9 cellular contexts compared by ENCODE assay signal in genomic region chr4:37675587-37676290, GRCh38. TPM values are rescaled to one million over a fixed set of nuclear protein-coding genes. Genes with fewer than 3 reads are reported as not detected.
A peak's percentile ranks its signal among the peaks of the same experiment; 100 is the strongest.
DNase-seq lines count a peak whose midpoint lies in the region; ATAC-seq and TF ChIP-seq lines count a peak whose summit lies in the region.
"Had no signal": no experiment of that assay in that cellular context is flagged by ENCODE, and none has a peak within 500 bp of the region (broad histone marks: within the 10 kb centered on the region; RNA-seq: fewer than 3 reads in every experiment).

No MANE protein-coding gene starts in this region.

- H3K36me3 ChIP-seq in osteoblast (ENCODE audit: insufficient read depth, low read length) = no peaks in the 10 kb centered on the region

- DNase-seq in LoVo (ENCODE audit: low spot score) (peak; percentile 7), kidney tubule cell (ENCODE audit: low spot score) (peak; percentile 86), osteoblast (ENCODE audit: insufficient read length, low spot score, missing footprints) (no peak), NCI-H1105 (lab: John Stamatoyannopoulos, UW) (no peak), posterior vena cava (ENCODE audit: low spot score) (no peak), NCI-H510A (lab: John Stamatoyannopoulos, UW) (no peak)
- DNase-seq: effector CD4-positive, alpha-beta T cell had no signal

- no peak overlapping the region for H2AFZ ChIP-seq in osteoblast (ENCODE audit: low read length)

- peaks cover 9% of the 10 kb centered on the region for H3K4me1 ChIP-seq in osteoblast (ENCODE audit: insufficient read depth, low read length)

- no peaks in the 10 kb centered on the region for H3K27me3 ChIP-seq in osteoblast (ENCODE audit: insufficient read depth, low read length)

- intact Hi-C loops in posterior vena cava (cut with DNase I) = loop anchor here in 1 of 2 donors (10.0 kb wide), 1 partner anchor 51 kb away; no protein-coding TSS in a partner anchor

- no peaks in the 10 kb centered on the region for H3K9me3 ChIP-seq in osteoblast (ENCODE audit: low read depth, low read length)

- no peak overlapping the region for H3K4me2 ChIP-seq in osteoblast (ENCODE audit: insufficient read depth, low read length)

- TF ChIP-seq CTCF in osteoblast (IDR thresholded peaks at IDR 0.05; ENCODE audit: extremely low read depth, low read depth, low read length) = no peak

- no peak overlapping the region for H3K27ac ChIP-seq in osteoblast (ENCODE audit: low read depth, low read length)

- peaks cover 4% of the 10 kb centered on the region for H4K20me1 ChIP-seq in osteoblast (ENCODE audit: insufficient read depth, low read length)

- peaks cover 32% of the 10 kb centered on the region for H3K79me2 ChIP-seq in osteoblast (ENCODE audit: insufficient read depth, low read length)

- ATAC-seq in GM18508 (IDR thresholded peaks at IDR 0.05; ENCODE audit: insufficient read depth, unreplicated experiment) = peak; percentile 88
- peak; percentile 89 for ATAC-seq in GM21619 (IDR thresholded peaks at IDR 0.05; ENCODE audit: unreplicated experiment)

- H3K4me3 ChIP-seq in osteoblast (ENCODE audit: insufficient read depth, low read length) = no peak overlapping the region

RNA-seq across cellular contexts. Expression of gene RELL1, which starts 10.4 kb away (rescaled TPM):
- 61.2 and 64.5 TPM in 2 replicates for total RNA-seq in osteoblast
- 10 to 100 TPM; 33.6 to 40.5 TPM for total RNA-seq in posterior vena cava

Comparison
In these comparisons a context has a peak if more than half of its experiments do, and no peak if none do; other contexts are left out.
1. DNase-seq: peak in LoVo (single experiment) and kidney tubule cell (single experiment); none in osteoblast (single experiment), NCI-H1105 (single experiment), posterior vena cava (single experiment) and NCI-H510A (single experiment).